In the genomic region with DNA sequence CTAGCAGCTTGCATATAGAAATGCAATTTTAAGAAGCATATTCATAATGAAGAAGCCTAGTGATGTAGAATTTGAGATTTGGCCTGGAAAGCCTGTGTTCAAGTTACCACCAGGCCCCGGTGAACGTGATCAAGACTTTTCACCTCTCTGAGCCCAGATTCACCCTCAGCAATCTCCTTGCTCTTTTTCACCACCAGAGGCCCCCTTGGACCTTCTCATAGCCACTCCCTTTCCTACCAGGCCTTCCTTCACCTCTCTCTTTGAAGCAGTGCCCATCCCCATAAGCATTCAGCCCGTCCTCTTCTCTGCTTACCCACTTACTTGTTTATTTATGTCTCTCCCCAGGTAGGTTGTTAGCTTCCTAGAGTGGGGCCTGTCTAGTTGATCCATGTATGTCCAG, we compare ENCODE assay signal across 22 cellular contexts.
"Had no signal": no experiment of that assay in that cellular context is flagged by ENCODE, and none has a peak within 500 bp of the region (broad histone marks: within the 10 kb centered on the region; RNA-seq: fewer than 3 reads in every experiment).

No MANE protein-coding gene starts in this region.

- H3K27ac Mint-ChIP-seq: activated B cell treated with CpG ODN at 0.5 μM for 24 hours; activated CD4-positive, alpha-beta memory T cell treated with anti-CD3 and anti-CD28 coated beads for 36 hours; activated T-helper 1 cell treated with anti-CD3 and anti-CD28 coated beads, Interleukin-12 subunit alpha, Interleukin-12 subunit beta, Interleukin-2, Interleukin-4 antibody, amounts not matched to agents 30 ng/mL and 10 ng/mL and 1 ng/mL, durations not matched to agents 14 hours and 24 hours and 36 hours; nephron progenitor cell had no signal

- H3K27me3 ChIP-seq: cardiac muscle cell, foreskin keratinocyte, thyroid gland had no signal

- H3K4me3 ChIP-seq: cardiac muscle cell, lung, thyroid gland had no signal

- H3K27me3 Mint-ChIP-seq: activated B cell treated with CpG ODN at 0.5 μM for 24 hours; activated CD4-positive, alpha-beta memory T cell treated with anti-CD3 and anti-CD28 coated beads for 36 hours had no signal

- H3K36me3 ChIP-seq: cardiac muscle cell, thyroid gland had no signal

- H3K4me3 Mint-ChIP-seq: activated B cell treated with CpG ODN at 0.5 μM for 24 hours; activated CD4-positive, alpha-beta memory T cell treated with anti-CD3 and anti-CD28 coated beads for 36 hours; activated T-helper 1 cell treated with anti-CD3 and anti-CD28 coated beads, Interleukin-12 subunit alpha, Interleukin-12 subunit beta, Interleukin-2, Interleukin-4 antibody, amounts not matched to agents 30 ng/mL and 10 ng/mL and 1 ng/mL, durations not matched to agents 14 hours and 24 hours and 36 hours; nephron progenitor cell had no signal

- ATAC-seq: activated naive CD4-positive, alpha-beta T cell treated with anti-CD3 and anti-CD28 coated beads, Interleukin-2, amount 50 U/mL, for 72 hours; foreskin keratinocyte; left lobe of liver had no signal

- H3K4me1 ChIP-seq: foreskin keratinocyte, thyroid gland had no signal

- H3K4me1 Mint-ChIP-seq: activated B cell treated with CpG ODN at 0.5 μM for 24 hours, nephron progenitor cell had no signal

- H3K9me3 ChIP-seq: thyroid gland had no signal

- H3K9me3 Mint-ChIP-seq: activated CD4-positive, alpha-beta memory T cell treated with anti-CD3 and anti-CD28 coated beads for 36 hours; nephron progenitor cell had no signal

- DNase-seq: activated B cell treated with CpG ODN at 0.5 μM for 24 hours; activated CD4-positive, alpha-beta memory T cell treated with anti-CD3 and anti-CD28 coated beads for 36 hours; activated CD4-positive, alpha-beta T cell treated with anti-CD3 and anti-CD28 coated beads for 4 hours; activated gamma-delta T cell treated with Interleukin-2 at 50 U/mL for 16 hours; activated T-cell treated with anti-CD3 and anti-CD28 coated beads for 4 hours; foreskin keratinocyte; hypothalamus; kidney; nephron progenitor cell; nucleus accumbens; posterior cingulate gyrus; retina; stimulated activated CD4-positive, alpha-beta T cell treated with anti-CD3 and anti-CD28 coated beads, Interleukin-2, amount 100 ng/mL, for 24 hours; stimulated activated naive CD4-positive, alpha-beta T cell treated with Interleukin-2 at 50 U/mL for 16 hours; T-helper 9 cell; thyroid gland had no signal

- H3K27ac ChIP-seq: cardiac muscle cell, epithelial cell of prostate, foreskin keratinocyte, thyroid gland had no signal

- H3K36me3 Mint-ChIP-seq: activated CD4-positive, alpha-beta memory T cell treated with anti-CD3 and anti-CD28 coated beads for 36 hours; activated naive CD4-positive, alpha-beta T cell treated with anti-CD3 and anti-CD28 coated beads, Interleukin-2, amount 50 U/mL, for 72 hours had no signal
